ENCODE assay signal across 17 cellular contexts in the genomic region with DNA sequence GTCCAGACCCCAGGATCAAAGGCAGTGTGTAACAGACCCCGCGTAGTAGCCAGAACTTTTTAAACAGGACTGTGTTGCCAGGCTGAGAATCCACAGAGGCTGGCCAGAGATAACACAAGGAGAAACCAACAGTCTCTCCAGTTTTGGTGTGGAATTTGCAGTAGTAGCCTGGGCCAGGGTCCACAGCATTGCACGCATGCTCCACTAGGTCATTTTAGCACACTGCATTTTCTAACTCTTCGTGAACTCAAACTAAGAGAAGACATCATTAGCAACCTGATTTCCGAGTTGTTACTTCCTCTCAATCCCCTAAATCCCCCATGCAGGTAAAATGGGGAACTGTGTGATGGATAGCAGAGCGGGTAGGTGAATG.
"Had no signal": no experiment of that assay in that cellular context is flagged by ENCODE, and none has a peak within 500 bp of the region (broad histone marks: within the 10 kb centered on the region; RNA-seq: fewer than 3 reads in every experiment).

No MANE protein-coding gene starts in this region.

- H3K27me3 ChIP-seq: ascending aorta, cardiac muscle cell, colonic mucosa, esophagus squamous epithelium had no signal

- ATAC-seq: activated naive CD8-positive, alpha-beta T cell treated with anti-CD3 and anti-CD28 coated beads, Interleukin-2, amount 50 U/mL, for 24 hours; activated T-helper 17 cell treated with anti-CD3 and anti-CD28 coated beads, Interleukin-2, amount 50 U/mL, for 72 hours; natural killer cell treated with Interleukin-12 subunit alpha and Interleukin-12 subunit beta and Interleukin-15 and Interleukin-18, amount 100 ng/mL, for 72 hours; stimulated activated effector memory CD8-positive, alpha-beta T cell treated with anti-CD3 and anti-CD28 coated beads, Interleukin-12 subunit alpha, Interleukin-12 subunit beta, amount 100 ng/mL, for 72 hours had no signal

- H3K36me3 ChIP-seq: ascending aorta, cardiac muscle cell, colonic mucosa, esophagus squamous epithelium had no signal

- H3K27ac ChIP-seq: cardiac muscle cell, colonic mucosa, SK-N-MC had no signal

- H3K4me3 ChIP-seq: ascending aorta, cardiac muscle cell, colonic mucosa, esophagus squamous epithelium, SK-N-MC had no signal

- DNase-seq: activated CD4-positive, alpha-beta T cell treated with anti-CD3 and anti-CD28 coated beads, Interleukin-2, amount 50 U/mL, for 4 hours; activated CD4-positive, CD25-positive, alpha-beta regulatory T cell treated with anti-CD3 and anti-CD28 coated beads, Interleukin-2, amount 50 U/mL, for 72 hours; activated naive CD4-positive, alpha-beta T cell treated with anti-CD3 and anti-CD28 coated beads for 36 hours; activated naive CD8-positive, alpha-beta T cell treated with anti-CD3 and anti-CD28 coated beads, Interleukin-2, amount 50 U/mL, for 24 hours; activated T-cell treated with anti-CD3 and anti-CD28 coated beads for 4 hours; colonic mucosa; effector CD4-positive, alpha-beta T cell; esophagus squamous epithelium; glutamatergic neuron; occipital lobe; T1000 had no signal

- H3K9me3 ChIP-seq: ascending aorta, colonic mucosa, esophagus squamous epithelium had no signal

- H3K4me1 ChIP-seq: colonic mucosa had no signal
